ENCODE assay signal across 27 cellular contexts in genomic region chr20:33434434-33434833, GRCh38. TPM values are rescaled to one million over a fixed set of nuclear protein-coding genes. Genes with fewer than 3 reads are reported as not detected.
DNase-seq lines count a peak whose midpoint lies in the region; ATAC-seq, FAIRE-seq and TF ChIP-seq lines count a peak whose summit lies in the region.
"Had no signal": no experiment of that assay in that cellular context is flagged by ENCODE, and none has a peak within 500 bp of the region (broad histone marks: within the 10 kb centered on the region; RNA-seq: fewer than 3 reads in every experiment).

No MANE protein-coding gene starts in this region.

- no peak for FAIRE-seq in GM19239 (lab: Jason Lieb, UNC)
- FAIRE-seq: A204.1, H1 had no signal

- intact Hi-C loops in heart right ventricle (cut with DNase I) (no loop called here), Right ventricle myocardium inferior (cut with DNase I) (no loop called here), esophagus squamous epithelium (cut with DNase I) (no loop called here), psoas muscle (cut with DNase I) (no loop called here), right lobe of liver (cut with DNase I) (no loop called here)

- no peak for TF ChIP-seq CTCF in heart right ventricle (IDR thresholded peaks at IDR 0.05)
- TF ChIP-seq CTCF in esophagus squamous epithelium (IDR thresholded peaks at IDR 0.05), result no peak
- no peak for TF ChIP-seq CTCF in psoas muscle (IDR thresholded peaks at IDR 0.05)
- TF ChIP-seq CTCF in right lobe of liver (IDR thresholded peaks at IDR 0.05), result no peak

- H3K4me1 ChIP-seq in heart right ventricle, result peaks cover 9 to 95% (median 47%) of the 10 kb centered on the region in 9 donors
- H3K4me1 ChIP-seq in esophagus squamous epithelium, result peaks cover 0 to 34% (median 6%) of the 10 kb centered on the region in 3 donors
- peaks cover 43% of the 10 kb centered on the region for H3K4me1 ChIP-seq in psoas muscle
- no peaks in the 10 kb centered on the region for H3K4me1 ChIP-seq in right lobe of liver

- H3K27ac ChIP-seq in heart right ventricle, result peak overlapping the region in 9 of 10 donors; percentile 67 to 92 (median 82)
- H3K27ac ChIP-seq in esophagus squamous epithelium, result peak overlapping the region; percentile 22 to 77 (median 72)
- H3K27ac ChIP-seq in psoas muscle, result peak overlapping the region; percentile 98
- H3K27ac ChIP-seq in right lobe of liver, result no peak overlapping the region

- peaks cover 0 to 18% (median 0%) of the 10 kb centered on the region in 9 donors for H3K36me3 ChIP-seq in heart right ventricle
- peaks cover 0 to 5% (median 0%) of the 10 kb centered on the region in 3 donors for H3K36me3 ChIP-seq in esophagus squamous epithelium
- H3K36me3 ChIP-seq in psoas muscle (ENCODE audit: insufficient read depth in 1 of 2, low read depth in 1 of 2), result peaks cover 0 to 28% of the 10 kb centered on the region in 2 donors
- H3K36me3 ChIP-seq in right lobe of liver, result no peaks in the 10 kb centered on the region
- H3K36me3 ChIP-seq: uterus had no signal

- ATAC-seq in heart right ventricle (no peak), Right ventricle myocardium inferior (no peak), psoas muscle (no peak), GM21447 (IDR thresholded peaks at IDR 0.05; ENCODE audit: unreplicated experiment) (no peak), right lobe of liver (no peak)
- ATAC-seq: activated CD4-positive, alpha-beta T cell treated with anti-CD3 and anti-CD28 coated beads for 36 hours; naive thymus-derived CD8-positive, alpha-beta T cell had no signal

- DNase-seq in heart right ventricle (no peak), Right ventricle myocardium inferior (ENCODE audit: missing footprints) (no peak), esophagus squamous epithelium (lab: John Stamatoyannopoulos, UW) (no peak), psoas muscle (no peak), right lobe of liver (no peak), GM19239 (ENCODE audit: insufficient read length, low spot score) (no peak), NAMALWA (ENCODE audit: low spot score) (no peak)
- DNase-seq: activated CD4-positive, alpha-beta T cell treated with anti-CD3 and anti-CD28 coated beads for 36 hours; activated CD8-positive, alpha-beta memory T cell treated with anti-CD3 and anti-CD28 coated beads for 24 hours; activated effector memory CD4-positive, alpha-beta T cell treated with anti-CD3 and anti-CD28 coated beads, Interleukin-2, amount 50 U/mL, for 16 hours; activated T-cell treated with anti-CD3 and anti-CD28 coated beads, Interleukin-2, amount 50 U/mL, for 1 hour; AML-193; CD4-positive, alpha-beta T cell; Karpas-422; midbrain; naive thymus-derived CD8-positive, alpha-beta T cell; NCI-H1436; NCI-H2107; NCI-H446; NCI-H82; RPMI8226; stimulated activated CD4-positive, alpha-beta T cell treated with anti-CD3 and anti-CD28 coated beads, Interleukin-2, amount 100 ng/mL, for 24 hours; uterus had no signal

- H3K4me3 ChIP-seq in heart right ventricle (no peak overlapping the region), esophagus squamous epithelium (no peak overlapping the region), psoas muscle (no peak overlapping the region), right lobe of liver (no peak overlapping the region)
- H3K4me3 ChIP-seq: smooth muscle cell, uterus had no signal

- no peaks in the 10 kb centered on the region for H3K27me3 ChIP-seq in heart right ventricle
- no peaks in the 10 kb centered on the region for H3K27me3 ChIP-seq in esophagus squamous epithelium
- H3K27me3 ChIP-seq in psoas muscle (ENCODE audit: insufficient read depth in 3 of 3, low read length in 2 of 3), result no peaks in the 10 kb centered on the region
- H3K27me3 ChIP-seq in right lobe of liver, result no peaks in the 10 kb centered on the region
- H3K27me3 ChIP-seq: uterus had no signal

- 84 to 93% methylated on average over 5 of the region's 5 CpGs for WGBS in heart right ventricle, 2 donors
- 83 to 91% methylated on average over 5 of the region's 5 CpGs for WGBS in esophagus squamous epithelium, 2 donors
- WGBS in psoas muscle, 3 donors, result 81 to 93% (median 91%) methylated on average over 5 of the region's 5 CpGs
- WGBS in right lobe of liver (ENCODE audit: insufficient coverage, low coverage, low lambda C conversion rate, missing lambda C conversion rate), result 95% methylated on average over 5 of the region's 5 CpGs

- TF ChIP-seq POLR2A in esophagus squamous epithelium (IDR thresholded peaks at IDR 0.05) (no peak), right lobe of liver (IDR thresholded peaks at IDR 0.05) (no peak)

- H3K9me3 ChIP-seq in heart right ventricle (no peaks in the 10 kb centered on the region), esophagus squamous epithelium (no peaks in the 10 kb centered on the region), psoas muscle (no peaks in the 10 kb centered on the region), right lobe of liver (no peaks in the 10 kb centered on the region)
- H3K9me3 ChIP-seq: uterus had no signal

RNA-seq across cellular contexts. Expression of gene SNTA1, which starts 9.1 kb away (rescaled TPM):
- total RNA-seq in heart right ventricle (100 to 1,000 TPM; 137 to 219 (median 150) TPM), Right ventricle myocardium inferior (199 TPM), esophagus squamous epithelium (10 to 100 TPM in 3 of 4 donors, 1 to 10 TPM in 1; 6.3 to 27.3 (median 14.0) TPM), psoas muscle (100 to 1,000 TPM; 102 to 150 (median 129) TPM), right lobe of liver (10 to 100 TPM in 2 of 6 experiments, 1 to 10 TPM in 4; 6.5 to 13.3 (median 8.1) TPM)
- polyA plus RNA-seq in heart right ventricle (100 to 1,000 TPM in 1 of 2 donors, 10 to 100 TPM in 1; 83.7 to 207 TPM), psoas muscle (100 to 1,000 TPM in 2 of 3 donors, 10 to 100 TPM in 1; 36.6 to 196 (median 165) TPM)

RNA-seq across cellular contexts. Expression of gene CDK5RAP1, which starts 33.1 kb away (rescaled TPM):
- 10 to 100 TPM; 16.9 to 27.4 (median 21.7) TPM for total RNA-seq in heart right ventricle
- polyA plus RNA-seq in heart right ventricle, result 10 to 100 TPM; 33.6 to 42.6 TPM
- total RNA-seq in Right ventricle myocardium inferior, result 18.3 TPM
- 10 to 100 TPM; 13.5 to 23.2 (median 20.1) TPM for total RNA-seq in esophagus squamous epithelium
- 10 to 100 TPM; 14.7 to 28.4 (median 22.8) TPM for total RNA-seq in psoas muscle
- polyA plus RNA-seq in psoas muscle, result 10 to 100 TPM; 25.8 to 43.3 (median 26.2) TPM
- total RNA-seq in right lobe of liver, result 10 to 100 TPM; 10.9 to 21.6 (median 14.0) TPM

RNA-seq across cellular contexts. Expression of gene CBFA2T2, which starts 55.5 kb away (rescaled TPM):
- total RNA-seq in heart right ventricle (10 to 100 TPM in 8 of 10 donors, 1 to 10 TPM in 2; 8.5 to 13.3 (median 11.5) TPM), Right ventricle myocardium inferior (11.3 TPM), esophagus squamous epithelium (10 to 100 TPM; 10.5 to 15.6 (median 10.8) TPM), psoas muscle (1 to 10 TPM; 7.0 to 9.3 (median 7.7) TPM), right lobe of liver (1 to 10 TPM; 4.5 to 7.3 (median 5.6) TPM)
- polyA plus RNA-seq in heart right ventricle (1 to 10 TPM; 3.5 to 8.0 TPM), psoas muscle (1 to 10 TPM; 3.8 to 6.6 (median 3.9) TPM)

Comparison
In these comparisons a context has a peak if more than half of its experiments do, and no peak if none do; other contexts are left out.
1. H3K27ac ChIP-seq: peak in heart right ventricle (9 of 10), esophagus squamous epithelium (4 of 4) and psoas muscle (single experiment); none in right lobe of liver (0 of 3).